In genomic region chr10:112967200-112967599, GRCh38 we compare ENCODE assay signal across 16 cellular contexts. TPM values are rescaled to one million over a fixed set of nuclear protein-coding genes. Genes with fewer than 3 reads are reported as not detected.
A peak's percentile ranks its signal among the peaks of the same experiment; 100 is the strongest.
DNase-seq lines count a peak whose midpoint lies in the region; ATAC-seq and TF ChIP-seq lines count a peak whose summit lies in the region.
"Had no signal": no experiment of that assay in that cellular context is flagged by ENCODE, and none has a peak within 500 bp of the region (broad histone marks: within the 10 kb centered on the region; RNA-seq: fewer than 3 reads in every experiment).

No MANE protein-coding gene starts in this region.

- H2AFZ ChIP-seq in neural progenitor cell (replicated peaks) = no peak overlapping the region
- H2AFZ ChIP-seq: hepatocyte had no signal

- no peak overlapping the region for H3K4me2 ChIP-seq in neural progenitor cell
- H3K4me2 ChIP-seq: hepatocyte had no signal

- H3K9me3 ChIP-seq in MG63 (no peaks in the 10 kb centered on the region), mucosa of descending colon (no peaks in the 10 kb centered on the region), neural progenitor cell (ENCODE audit: low read depth) (no peaks in the 10 kb centered on the region)
- H3K9me3 ChIP-seq: prostate gland had no signal

- H4K20me1 ChIP-seq in neural progenitor cell (ENCODE audit: low read depth) = peaks cover 68% of the 10 kb centered on the region

- no peak overlapping the region for H3K9ac ChIP-seq in neural progenitor cell

- no peaks in the 10 kb centered on the region for H3K27me3 ChIP-seq in MG63
- no peaks in the 10 kb centered on the region for H3K27me3 ChIP-seq in neural progenitor cell
- H3K27me3 ChIP-seq: hepatocyte had no signal

- TF ChIP-seq CTCF in chondrocyte (IDR thresholded peaks at IDR 0.05) = no peak
- no peak for TF ChIP-seq CTCF in mucosa of descending colon (IDR thresholded peaks at IDR 0.05)
- TF ChIP-seq CTCF in neural progenitor cell (IDR thresholded peaks at IDR 0.05) = no peak

- H3F3A ChIP-seq in neural progenitor cell (ENCODE audit: low read depth) = peaks cover 13% of the 10 kb centered on the region

- intact Hi-C loops in mucosa of descending colon (cut with DNase I, micrococcal nuclease) = no loop called here

- H3K36me3 ChIP-seq in MG63 (peaks cover 17% of the 10 kb centered on the region), mucosa of descending colon (ENCODE audit: low read depth) (no peaks in the 10 kb centered on the region), neural progenitor cell (no peaks in the 10 kb centered on the region)
- H3K36me3 ChIP-seq: prostate gland had no signal

- peaks cover 10% of the 10 kb centered on the region for H3K4me1 ChIP-seq in mucosa of descending colon (ENCODE audit: low read depth)
- H3K4me1 ChIP-seq in neural progenitor cell = peaks cover 20% of the 10 kb centered on the region

- H3K9me3 Mint-ChIP-seq in chondrocyte (ENCODE audit: low read depth) (no peaks in the 10 kb centered on the region), neural progenitor cell (no peaks in the 10 kb centered on the region)
- H3K9me3 Mint-ChIP-seq: activated CD4-positive, alpha-beta memory T cell treated with anti-CD3 and anti-CD28 coated beads for 36 hours; activated naive CD8-positive, alpha-beta T cell treated with anti-CD3 and anti-CD28 coated beads, Interleukin-2, amount 50 U/mL, for 24 hours had no signal

- H3K4me3 Mint-ChIP-seq in chondrocyte (ENCODE audit: unreplicated experiment) (no peak overlapping the region), neural progenitor cell (no peak overlapping the region)
- H3K4me3 Mint-ChIP-seq: activated CD4-positive, alpha-beta memory T cell treated with anti-CD3 and anti-CD28 coated beads for 36 hours; activated naive CD8-positive, alpha-beta T cell treated with anti-CD3 and anti-CD28 coated beads, Interleukin-2, amount 50 U/mL, for 24 hours had no signal

- H3K27ac ChIP-seq in neural progenitor cell = no peak overlapping the region
- H3K27ac ChIP-seq: hepatocyte had no signal

- H3K27ac Mint-ChIP-seq in chondrocyte (ENCODE audit: unreplicated experiment) (peak overlapping the region; percentile 55), neural progenitor cell (no peak overlapping the region)
- H3K27ac Mint-ChIP-seq: activated CD4-positive, alpha-beta memory T cell treated with anti-CD3 and anti-CD28 coated beads for 36 hours; activated naive CD8-positive, alpha-beta T cell treated with anti-CD3 and anti-CD28 coated beads, Interleukin-2, amount 50 U/mL, for 24 hours had no signal

- DNase-seq in AG08396 (ENCODE audit: low spot score) (peak; percentile 40), MG63 (peak; percentile 19), chondrocyte (ENCODE audit: low spot score) (no peak), mucosa of descending colon (no peak), neural progenitor cell (ENCODE audit: low spot score) (no peak), NCI-H748 treated with DMSO at 0.1 percent for 48 hours (lab: John Stamatoyannopoulos, UW) (no peak)
- no peak for DNase-seq in stimulated activated CD4-positive, alpha-beta T cell treated with anti-CD3 and anti-CD28 coated beads, Interleukin-4, amount 100 ng/mL, for 1 hour
- DNase-seq: activated CD4-positive, alpha-beta memory T cell treated with anti-CD3 and anti-CD28 coated beads for 36 hours; activated naive CD8-positive, alpha-beta T cell treated with anti-CD3 and anti-CD28 coated beads, Interleukin-2, amount 50 U/mL, for 24 hours; left cardiac atrium; NCI-H1694 treated with DMSO at 0.1 percent for 48 hours; substantia nigra; SW 1271 had no signal

- H3K4me1 Mint-ChIP-seq in chondrocyte (ENCODE audit: low read depth) = peaks cover 57% of the 10 kb centered on the region
- H3K4me1 Mint-ChIP-seq in neural progenitor cell = peaks cover 26% of the 10 kb centered on the region
- H3K4me1 Mint-ChIP-seq: activated naive CD8-positive, alpha-beta T cell treated with anti-CD3 and anti-CD28 coated beads, Interleukin-2, amount 50 U/mL, for 24 hours had no signal

- H3K36me3 Mint-ChIP-seq in chondrocyte (ENCODE audit: low read depth) (peaks cover 10% of the 10 kb centered on the region), neural progenitor cell (peaks cover 40% of the 10 kb centered on the region)
- H3K36me3 Mint-ChIP-seq: activated CD4-positive, alpha-beta memory T cell treated with anti-CD3 and anti-CD28 coated beads for 36 hours had no signal

- ATAC-seq in mucosa of descending colon = peak; percentile 43
- no peak for ATAC-seq in HG03571 (IDR thresholded peaks at IDR 0.05; ENCODE audit: unreplicated experiment)
- ATAC-seq: activated naive CD8-positive, alpha-beta T cell treated with anti-CD3 and anti-CD28 coated beads, Interleukin-2, amount 50 U/mL, for 24 hours had no signal

- H3K4me3 ChIP-seq in MG63 = no peak overlapping the region
- no peak overlapping the region for H3K4me3 ChIP-seq in mucosa of descending colon
- H3K4me3 ChIP-seq in neural progenitor cell = no peak overlapping the region
- H3K4me3 ChIP-seq: hepatocyte, prostate gland had no signal

- H3K27me3 Mint-ChIP-seq in chondrocyte (ENCODE audit: low read depth) = no peaks in the 10 kb centered on the region
- H3K27me3 Mint-ChIP-seq in neural progenitor cell (ENCODE audit: insufficient read depth, low read depth) = peaks cover 2% of the 10 kb centered on the region

- H3K79me2 ChIP-seq in neural progenitor cell (ENCODE audit: low read depth) = peaks cover 99% of the 10 kb centered on the region

RNA-seq across cellular contexts. Expression of gene TCF7L2, which starts 17.2 kb away (rescaled TPM):
- 0.89 TPM in 1 of 2 replicates, not detected in the other for total RNA-seq in MG63 (2014; rRNA removed; shearing (Covaris generic); ENCODE audit: low replicate concordance)
- total RNA-seq in chondrocyte = 30.9 to 42.3 TPM (median 34.4 TPM) in 3 replicates
- total RNA-seq in mucosa of descending colon = 100 to 1,000 TPM in 2 of 3 donors, 10 to 100 TPM in 1; 99.6 to 182 (median 102) TPM
- total RNA-seq in neural progenitor cell (ENCODE audit: low replicate concordance) = 11.0 and 12.3 TPM in 2 replicates

Comparison
In these comparisons a context has a peak if more than half of its experiments do, and no peak if none do; other contexts are left out.
1. DNase-seq: peak in AG08396 (single experiment) and MG63 (single experiment); none in chondrocyte (single experiment), mucosa of descending colon (0 of 3), neural progenitor cell (single experiment), stimulated activated CD4-positive, alpha-beta T cell treated with anti-CD3 and anti-CD28 coated beads, Interleukin-4, amount 100 ng/mL, for 1 hour (single experiment) and NCI-H748 treated with DMSO at 0.1 percent for 48 hours (single experiment).